ENCODE assay signal across 8 cellular contexts in genomic region chr1:184051485-184052193, GRCh38. TPM values are rescaled to one million over a fixed set of nuclear protein-coding genes. Genes with fewer than 3 reads are reported as not detected.
DNase-seq lines count a peak whose midpoint lies in the region; ATAC-seq and TF ChIP-seq lines count a peak whose summit lies in the region.

TSEN15 (plus strand) TSS chr1:184051730; CDS start chr1:184051756, 26 bp downstream.

- ATAC-seq in GM18867 (IDR thresholded peaks at IDR 0.05; ENCODE audit: unreplicated experiment) (peak; percentile 98), HG03103 (IDR thresholded peaks at IDR 0.05; ENCODE audit: low read depth, unreplicated experiment) (peak; percentile 97), activated B cell treated with CpG ODN at 0.5 μM for 24 hours (ENCODE audit: low read depth) (peak; percentile 95)

- H3K4me3 ChIP-seq in AG04449 (ENCODE audit: low read depth, low read length) (peak within 1 kb of the TSS; percentile 81), kidney epithelial cell (ENCODE audit: low read depth, low read length) (peak within 1 kb of the TSS; percentile 66)

- no peak for TF ChIP-seq CTCF in AG04449 (IDR thresholded peaks at IDR 0.05; ENCODE audit: insufficient read depth, low read length, missing control alignments)
- TF ChIP-seq CTCF in activated B cell treated with CpG ODN at 0.5 μM for 24 hours (IDR thresholded peaks at IDR 0.05), result no peak
- no peak for TF ChIP-seq CTCF in kidney epithelial cell (IDR thresholded peaks at IDR 0.05; ENCODE audit: insufficient read depth, low read length, poor library complexity, severe bottlenecking)

- CTCF ChIA-PET in AG04449 (lab: Yijun Ruan, JAX) (interaction anchor here (0.7 to 2.5 kb wide), 11 partner anchors 12 to 641 kb away, joined by 3 to 10 read pairs (median 4); no protein-coding TSS in a partner anchor), activated B cell treated with CpG ODN at 0.5 μM for 24 hours (lab: Charles Lee) (no interaction called here)

- H3K36me3 Mint-ChIP-seq in activated B cell treated with CpG ODN at 0.5 μM for 24 hours (ENCODE audit: low read depth), result peaks cover 26% of the 10 kb centered on the region

- H3K4me1 Mint-ChIP-seq in activated B cell treated with CpG ODN at 0.5 μM for 24 hours, result peaks cover 36% of the 10 kb centered on the region

- no peaks in the 10 kb centered on the region for H3K9me3 Mint-ChIP-seq in activated B cell treated with CpG ODN at 0.5 μM for 24 hours

- intact Hi-C loops in activated B cell treated with CpG ODN at 0.5 μM for 24 hours (cut with micrococcal nuclease), result loop anchor here (1.0 to 10.0 kb wide), 9 partner anchors 14 to 1643 kb away; partner anchors contain the start of genes ARPC5, COLGALT2, EDEM3 and LAMC1

- peak within 1 kb of the TSS; percentile 98 for H3K4me3 Mint-ChIP-seq in activated B cell treated with CpG ODN at 0.5 μM for 24 hours

- peak within 1 kb of the TSS; percentile 98 for H3K27ac Mint-ChIP-seq in activated B cell treated with CpG ODN at 0.5 μM for 24 hours

- DNase-seq in AG04449 (ENCODE audit: low read depth, low spot score) (no peak), NCI-H2227 treated with DMSO at 0.1 percent for 48 hours (lab: John Stamatoyannopoulos, UW) (peak; percentile 66), activated B cell treated with CpG ODN at 0.5 μM for 24 hours (peak; percentile 76), kidney epithelial cell (ENCODE audit: low read depth) (no peak)
- peak; percentile 66 for DNase-seq in central memory CD4-positive, alpha-beta T cell
- peak; percentile 41 to 72 (median 60) for DNase-seq in stimulated activated CD4-positive, alpha-beta T cell treated with anti-CD3 and anti-CD28 coated beads, Interleukin-1b, Interleukin-23, amount 100 ng/mL, for 24 hours (ENCODE audit: low read depth in 4 of 4, low spot score in 1 of 4)

- no peaks in the 10 kb centered on the region for H3K27me3 ChIP-seq in kidney epithelial cell (ENCODE audit: control insufficient read depth, insufficient read depth, low read length)

- no peaks in the 10 kb centered on the region for H3K36me3 ChIP-seq in kidney epithelial cell (ENCODE audit: control insufficient read depth, insufficient read depth, low read length)

- peaks cover 26% of the 10 kb centered on the region for H3K27me3 Mint-ChIP-seq in activated B cell treated with CpG ODN at 0.5 μM for 24 hours

- POLR2A ChIA-PET in AG04449 (lab: Yijun Ruan, JAX) (interaction anchor here (0.7 to 1.7 kb wide), 6 partner anchors 15 to 407 kb away, joined by 3 to 11 read pairs (median 3); partner anchors contain the start of gene COLGALT2), activated B cell treated with CpG ODN at 0.5 μM for 24 hours (lab: Charles Lee) (interaction anchor here (0.7 to 2.7 kb wide), 14 partner anchors 9 to 1642 kb away, joined by 3 to 12 read pairs (median 4); partner anchors contain the start of genes ARPC5, COLGALT2, EDEM3 and IVNS1ABP)

RNA-seq across cellular contexts. Expression of gene TSEN15, which starts in this region (rescaled TPM):
- total RNA-seq in activated B cell treated with CpG ODN at 0.5 μM for 24 hours, result 60.8 and 61.2 TPM in 2 replicates
- 38.3 and 50.1 TPM in 2 replicates for total RNA-seq in kidney epithelial cell

Comparison
In these comparisons a context has a peak if more than half of its experiments do, and no peak if none do; other contexts are left out.
1. DNase-seq: peak in NCI-H2227 treated with DMSO at 0.1 percent for 48 hours (single experiment), activated B cell treated with CpG ODN at 0.5 μM for 24 hours (single experiment), central memory CD4-positive, alpha-beta T cell (single experiment) and stimulated activated CD4-positive, alpha-beta T cell treated with anti-CD3 and anti-CD28 coated beads, Interleukin-1b, Interleukin-23, amount 100 ng/mL, for 24 hours (4 of 4); none in AG04449 (single experiment) and kidney epithelial cell (single experiment).
2. Peak in every context shown above with its lines, with median percentiles within 50 percentile points of each other: ATAC-seq.